2 cellular contexts compared by ENCODE assay signal in genomic region chr9:127812936-127813675, GRCh38.
TF ChIP-seq lines count a peak whose summit lies in the region.

No MANE protein-coding gene starts in this region.

TF ChIP-seq in endothelial cell of umbilical vein, 7 proteins besides CTCF, POLR2A, EP300 and RAD21:
- TF ChIP-seq EZH2 (IDR thresholded peaks at IDR 0.05; ENCODE audit: borderline replicate concordance, low read depth, low read length, severe bottlenecking) = no peak
- TF ChIP-seq POLR2AphosphoS5 (IDR thresholded peaks at IDR 0.05; ENCODE audit: insufficient read depth, low read depth, low read length) = peak; percentile 17

TF ChIP-seq in SK-N-SH treated with all-trans-retinoic acid at 6 μM for 48 hours, 23 proteins besides CTCF, POLR2A, EP300 and RAD21:
- TF ChIP-seq SNAI2 (CRISPR knock-in tag; IDR thresholded peaks at IDR 0.05) = no peak
- no peak for TF ChIP-seq ARNTL (CRISPR knock-in tag; IDR thresholded peaks at IDR 0.05; ENCODE audit: borderline replicate concordance, low read depth)
- no peak for TF ChIP-seq PATZ1 (CRISPR knock-in tag; IDR thresholded peaks at IDR 0.05; ENCODE audit: borderline replicate concordance)
- TF ChIP-seq ZFP30 (CRISPR knock-in tag; IDR thresholded peaks at IDR 0.05) = no peak
- no peak for TF ChIP-seq GLIS3 (CRISPR knock-in tag; IDR thresholded peaks at IDR 0.05)
- TF ChIP-seq CSRNP3 (CRISPR knock-in tag; IDR thresholded peaks at IDR 0.05) = no peak
- no peak for TF ChIP-seq TOX (CRISPR knock-in tag; IDR thresholded peaks at IDR 0.05; ENCODE audit: borderline replicate concordance)
- TF ChIP-seq CSDC2 (CRISPR knock-in tag; IDR thresholded peaks at IDR 0.05) = no peak
- TF ChIP-seq ESRRG (CRISPR knock-in tag; IDR thresholded peaks at IDR 0.05) = no peak
- no peak for TF ChIP-seq ZNF70 (CRISPR knock-in tag; IDR thresholded peaks at IDR 0.05)
- TF ChIP-seq ZFP3 (CRISPR knock-in tag; IDR thresholded peaks at IDR 0.05) = no peak
- TF ChIP-seq TSHZ2 (CRISPR knock-in tag; IDR thresholded peaks at IDR 0.05) = no peak
- TF ChIP-seq CREB5 (CRISPR knock-in tag; IDR thresholded peaks at IDR 0.05; ENCODE audit: low read depth) = no peak
- no peak for TF ChIP-seq POU6F1 (CRISPR knock-in tag; IDR thresholded peaks at IDR 0.05; ENCODE audit: borderline replicate concordance, low read depth)
